9 cellular contexts compared by ENCODE assay signal in the genomic region with DNA sequence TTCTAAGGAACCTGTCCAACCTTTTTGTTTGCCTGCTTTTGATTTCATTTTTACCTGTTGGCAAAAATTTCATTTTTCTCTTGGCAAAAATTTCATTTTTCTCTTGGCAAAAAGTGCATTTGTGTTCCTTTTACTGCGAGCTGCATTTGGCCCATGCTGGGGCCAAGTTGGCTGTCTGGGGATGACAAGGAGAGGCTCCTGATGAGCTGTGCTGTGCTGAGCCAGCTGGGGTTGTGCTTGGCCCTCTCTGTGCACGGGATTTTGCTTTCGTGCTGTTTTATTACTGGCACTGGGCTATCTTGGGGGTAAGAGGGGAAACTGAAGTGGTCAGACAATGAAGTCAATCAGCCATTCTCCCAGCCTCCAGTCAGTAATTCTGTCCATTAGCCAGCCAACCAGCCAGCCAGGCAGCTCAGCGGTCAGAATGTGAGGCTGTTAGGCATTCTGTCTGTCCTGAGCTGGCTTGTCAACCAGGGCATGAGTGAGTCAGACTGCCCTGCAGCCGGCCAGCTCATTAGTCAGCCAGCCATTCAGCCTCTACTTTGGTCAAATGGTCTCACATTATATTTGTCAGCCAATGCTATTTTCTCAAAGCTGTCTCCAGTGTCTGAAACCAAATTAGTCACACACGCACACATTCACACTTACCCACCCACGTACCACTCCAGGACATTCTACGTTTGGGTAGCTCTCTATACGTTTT. TPM values are rescaled to one million over a fixed set of nuclear protein-coding genes. Genes with fewer than 3 reads are reported as not detected.
DNase-seq lines count a peak whose midpoint lies in the region; ATAC-seq and TF ChIP-seq lines count a peak whose summit lies in the region.
"Had no signal": no experiment of that assay in that cellular context is flagged by ENCODE, and none has a peak within 500 bp of the region (broad histone marks: within the 10 kb centered on the region; RNA-seq: fewer than 3 reads in every experiment).

No MANE protein-coding gene starts in this region.

- H3K27ac Mint-ChIP-seq in activated T-cell treated with anti-CD3 and anti-CD28 coated beads, Interleukin-2, amount 50 U/mL, for 72 hours: no peak overlapping the region

- H3K9me3 Mint-ChIP-seq in activated T-cell treated with anti-CD3 and anti-CD28 coated beads, Interleukin-2, amount 50 U/mL, for 72 hours: peaks cover 3% of the 10 kb centered on the region in 2 donors

- H3K4me1 Mint-ChIP-seq in activated T-cell treated with anti-CD3 and anti-CD28 coated beads, Interleukin-2, amount 50 U/mL, for 72 hours (ENCODE audit: low read depth): peaks cover 4% of the 10 kb centered on the region

- peaks cover 51% of the 10 kb centered on the region for H3K27me3 Mint-ChIP-seq in activated T-cell treated with anti-CD3 and anti-CD28 coated beads, Interleukin-2, amount 50 U/mL, for 72 hours (ENCODE audit: low read depth)

- peak; percentile 32 to 62 for ATAC-seq in activated T-cell treated with anti-CD3 and anti-CD28 coated beads, Interleukin-2, amount 50 U/mL, for 72 hours (replicated peaks in 1 of 2)
- ATAC-seq in SK-N-SH treated with all-trans-retinoic acid at 6 μM for 48 hours (peak; percentile 95), HG03196 (IDR thresholded peaks at IDR 0.05; ENCODE audit: unreplicated experiment) (no peak), GM21528 (IDR thresholded peaks at IDR 0.05; ENCODE audit: low FRiP score, unreplicated experiment) (no peak)

- H3K36me3 Mint-ChIP-seq in activated T-cell treated with anti-CD3 and anti-CD28 coated beads, Interleukin-2, amount 50 U/mL, for 72 hours (ENCODE audit: insufficient read depth in 2 of 2): peaks cover 0 to 2% of the 10 kb centered on the region in 2 donors

- no peak overlapping the region for H3K4me3 Mint-ChIP-seq in activated T-cell treated with anti-CD3 and anti-CD28 coated beads, Interleukin-2, amount 50 U/mL, for 72 hours

- no peak for DNase-seq in activated T-cell treated with anti-CD3 and anti-CD28 coated beads, Interleukin-2, amount 50 U/mL, for 72 hours
- DNase-seq in activated T-cell treated with anti-CD3 and anti-CD28 coated beads for 4 hours: no peak
- DNase-seq in fibroblast of the conjunctiva (ENCODE audit: low read depth): peak; percentile 53
- peak; percentile 86 for DNase-seq in stromal cell of bone marrow (ENCODE audit: low read depth)
- DNase-seq in NCI-H774 (lab: John Stamatoyannopoulos, UW): no peak
- DNase-seq: activated CD4-positive, alpha-beta T cell treated with anti-CD3 and anti-CD28 coated beads for 1 hour had no signal

TF ChIP-seq in SK-N-SH treated with all-trans-retinoic acid at 6 μM for 48 hours, 23 proteins besides CTCF, POLR2A, EP300 and RAD21:
- no peak for TF ChIP-seq PATZ1 (CRISPR knock-in tag; IDR thresholded peaks at IDR 0.05; ENCODE audit: borderline replicate concordance)
- no peak for TF ChIP-seq ZNF8 (CRISPR knock-in tag; IDR thresholded peaks at IDR 0.05)
- no peak for TF ChIP-seq ZNF70 (CRISPR knock-in tag; IDR thresholded peaks at IDR 0.05)

RNA-seq across cellular contexts. Expression of gene PRPS1, which starts 56.9 kb away (rescaled TPM):
- total RNA-seq in activated T-cell treated with anti-CD3 and anti-CD28 coated beads, Interleukin-2, amount 50 U/mL, for 72 hours: 10 to 100 TPM; 85.2 to 88.2 TPM

Comparison
In these comparisons a context has a peak if more than half of its experiments do, and no peak if none do; other contexts are left out.
1. ATAC-seq: peak in activated T-cell treated with anti-CD3 and anti-CD28 coated beads, Interleukin-2, amount 50 U/mL, for 72 hours (2 of 2) and SK-N-SH treated with all-trans-retinoic acid at 6 μM for 48 hours (single experiment); none in HG03196 (single experiment) and GM21528 (single experiment).
2. DNase-seq: peak in fibroblast of the conjunctiva (single experiment) and stromal cell of bone marrow (single experiment); none in activated T-cell treated with anti-CD3 and anti-CD28 coated beads, Interleukin-2, amount 50 U/mL, for 72 hours (0 of 2), activated T-cell treated with anti-CD3 and anti-CD28 coated beads for 4 hours (single experiment) and NCI-H774 (single experiment).